In genomic region chr4:42643685-42644084, GRCh38 we compare ENCODE assay signal across 1 cellular context.
TF ChIP-seq lines count a peak whose summit lies in the region.

No MANE protein-coding gene starts in this region.

TF ChIP-seq in GM12878, 131 proteins besides CTCF, POLR2A, EP300 and RAD21 (continued from another document and continues in another):
- TF ChIP-seq MXI1 (IDR thresholded peaks at IDR 0.05; ENCODE audit: low read depth, low read length) (peak; percentile 55; the same call in 1 of the 2 replicates), ATF2 (IDR thresholded peaks at IDR 0.05; ENCODE audit: low read length) (peak; percentile 95), RELA (IDR thresholded peaks at IDR 0.05; ENCODE audit: borderline replicate concordance, partially characterized antibody) (no peak), POU2F2 (IDR thresholded peaks at IDR 0.05; ENCODE audit: borderline replicate concordance, low read depth, low read length) (0 out of 3 replicates have a peak, but pooled peaks have one; percentile 23), ZNF687 (IDR thresholded peaks at IDR 0.05) (peak; percentile 77), HDAC6 (IDR thresholded peaks at IDR 0.05; ENCODE audit: unreplicated experiment) (no peak), MTA2 (IDR thresholded peaks at IDR 0.05; ENCODE audit: low read depth) (no peak), JUND (IDR thresholded peaks at IDR 0.05; ENCODE audit: low read depth, low read length) (no peak), CUX1 (IDR thresholded peaks at IDR 0.05; ENCODE audit: insufficient replicate concordance, low read depth, low read length) (no peak), ETV6 (conservative IDR thresholded peaks at IDR 0.05 in 1 of 2, IDR thresholded peaks at IDR 0.05 in 1 of 2; ENCODE audit: borderline replicate concordance in 1 of 2, low read depth in 1 of 2) (peak in 1 of 2 experiments; percentile 73; a peak in 2 of 4 replicates), ZNF622 (IDR thresholded peaks at IDR 0.05) (no peak), EZH2 (IDR thresholded peaks at IDR 0.05; ENCODE audit: borderline replicate concordance, control insufficient read depth, low read depth, low read length) (no peak), TBL1XR1 (IDR thresholded peaks at IDR 0.05; ENCODE audit: low read depth, low read length) (peak; percentile 83; the same call in 1 of the 2 replicates), CBX5 (IDR thresholded peaks at IDR 0.05; ENCODE audit: low read depth) (peak; percentile 85; the same call in 1 of the 2 replicates), IKZF1 (conservative IDR thresholded peaks at IDR 0.05) (peak; percentile 47; the same call in 1 of the 2 replicates), ZNF207 (IDR thresholded peaks at IDR 0.05; ENCODE audit: borderline replicate concordance) (no peak), SIX5 (IDR thresholded peaks at IDR 0.05; ENCODE audit: low read depth, low read length, severe bottlenecking) (no peak), REST (IDR thresholded peaks at IDR 0.05; ENCODE audit: low read depth, low read length) (no peak), ZNF24 (IDR thresholded peaks at IDR 0.05) (no peak), NR2F1 (conservative IDR thresholded peaks at IDR 0.05) (0 out of 2 replicates have a peak, but pooled peaks have one; percentile 29), CBX3 (IDR thresholded peaks at IDR 0.05; ENCODE audit: borderline replicate concordance, low read depth) (no peak), SMC3 (IDR thresholded peaks at IDR 0.05; ENCODE audit: borderline replicate concordance, low read length) (no peak), ATF7 (IDR thresholded peaks at IDR 0.05; ENCODE audit: low read depth) (peak; percentile 81), DPF2 (IDR thresholded peaks at IDR 0.05) (no peak), CHD2 (IDR thresholded peaks at IDR 0.05; ENCODE audit: borderline replicate concordance, low read depth, low read length) (0 out of 2 replicates have a peak, but pooled peaks have one; percentile 28), RUNX3 (IDR thresholded peaks at IDR 0.05; ENCODE audit: low read length) (peak; percentile 56), EED (IDR thresholded peaks at IDR 0.05; ENCODE audit: low read depth) (peak; percentile 59; the same call in 1 of the 2 replicates), RELB (IDR thresholded peaks at IDR 0.05; ENCODE audit: low read depth) (peak; percentile 15; the same call in 1 of the 2 replicates), TARDBP (IDR thresholded peaks at IDR 0.05; ENCODE audit: borderline replicate concordance) (no peak), E2F4 (IDR thresholded peaks at IDR 0.05; ENCODE audit: low read depth, low read length) (no peak), PML (IDR thresholded peaks at IDR 0.05; ENCODE audit: low read length) (peak; percentile 47; the same call in 1 of the 2 replicates), POLR2AphosphoS5 (IDR thresholded peaks at IDR 0.05; ENCODE audit: low read length) (peak; percentile 56), CREB1 (IDR thresholded peaks at IDR 0.05; ENCODE audit: low read depth) (peak; percentile 90), ZBED1 (IDR thresholded peaks at IDR 0.05; ENCODE audit: borderline replicate concordance) (peak; percentile 82; the same call in 1 of the 2 replicates), SP1 (IDR thresholded peaks at IDR 0.05; ENCODE audit: low read depth, low read length) (peak; percentile 9), STAT3 (IDR thresholded peaks at IDR 0.05; ENCODE audit: low read depth, low read length) (no peak), IRF5 (IDR thresholded peaks at IDR 0.05; ENCODE audit: borderline replicate concordance) (no peak), NFIC (IDR thresholded peaks at IDR 0.05; ENCODE audit: low read depth, low read length) (peak; percentile 69; the same call in 1 of the 2 replicates), MAX (IDR thresholded peaks at IDR 0.05; ENCODE audit: low read depth, low read length) (no peak), JUNB (IDR thresholded peaks at IDR 0.05) (peak; percentile 22; the same call in 1 of the 2 replicates), ZNF384 (IDR thresholded peaks at IDR 0.05; ENCODE audit: borderline replicate concordance, low read depth, low read length) (no peak), HCFC1 (IDR thresholded peaks at IDR 0.05; ENCODE audit: low read length) (no peak), MTA3 (IDR thresholded peaks at IDR 0.05; ENCODE audit: borderline replicate concordance, low read length) (no peak), ASH2L (IDR thresholded peaks at IDR 0.05; ENCODE audit: borderline replicate concordance, low read depth) (0 out of 2 replicates have a peak, but pooled peaks have one; percentile 49), NR2C1 (IDR thresholded peaks at IDR 0.05) (no peak), CHD1 (IDR thresholded peaks at IDR 0.05; ENCODE audit: low read depth, low read length) (peak; percentile 61; the same call in 1 of the 2 replicates), BMI1 (IDR thresholded peaks at IDR 0.05; ENCODE audit: borderline replicate concordance) (no peak), TCF7 (IDR thresholded peaks at IDR 0.05; ENCODE audit: borderline replicate concordance) (no peak)
